Comparison of ENCODE assay signal across 8 cellular contexts in genomic region chr6:138986578-138986977, GRCh38. TPM values are rescaled to one million over a fixed set of nuclear protein-coding genes. Genes with fewer than 3 reads are reported as not detected.
DNase-seq lines count a peak whose midpoint lies in the region; ATAC-seq, FAIRE-seq and TF ChIP-seq lines count a peak whose summit lies in the region.

No MANE protein-coding gene starts in this region.

- no peak overlapping the region for H3K4me3 Mint-ChIP-seq in activated T-helper 17 cell treated with anti-CD3 and anti-CD28 coated beads, Interleukin-2, amount 50 U/mL, for 72 hours

- no peaks in the 10 kb centered on the region for H3K9me3 Mint-ChIP-seq in activated T-helper 17 cell treated with anti-CD3 and anti-CD28 coated beads, Interleukin-2, amount 50 U/mL, for 72 hours

- H3K36me3 Mint-ChIP-seq in activated T-helper 17 cell treated with anti-CD3 and anti-CD28 coated beads, Interleukin-2, amount 50 U/mL, for 72 hours (ENCODE audit: low read depth) = peaks cover 14% of the 10 kb centered on the region

- H3K4me1 ChIP-seq in right atrium auricular region (peaks cover 0 to 51% of the 10 kb centered on the region in 2 donors), thoracic aorta (ENCODE audit: control insufficient read depth in 1 of 2, low read depth in 2 of 2) (peaks cover 23 to 32% of the 10 kb centered on the region in 2 donors)

- no peak for TF ChIP-seq CTCF in right atrium auricular region (IDR thresholded peaks at IDR 0.05)
- TF ChIP-seq CTCF in thoracic aorta (IDR thresholded peaks at IDR 0.05) = no peak

- intact Hi-C loops in Right ventricle myocardium superior (cut with DNase I) = loop anchor here (5.0 kb wide), 1 partner anchor 174 kb away; no protein-coding TSS in a partner anchor

- peak overlapping the region; percentile 69 for H3K27ac Mint-ChIP-seq in activated T-helper 17 cell treated with anti-CD3 and anti-CD28 coated beads, Interleukin-2, amount 50 U/mL, for 72 hours

- peak overlapping the region; percentile 87 to 94 for H3K27ac ChIP-seq in right atrium auricular region
- H3K27ac ChIP-seq in thoracic aorta = no peak overlapping the region

- DNase-seq in right atrium auricular region (ENCODE audit: low spot score) (no peak), Right ventricle myocardium superior (no peak), thoracic aorta (ENCODE audit: low spot score) (no peak)
- no peak for DNase-seq in stimulated activated CD4-positive, alpha-beta T cell treated with anti-CD3 and anti-CD28 coated beads, Interleukin-4, amount 100 ng/mL, for 24 hours

- no peaks in the 10 kb centered on the region for H3K36me3 ChIP-seq in right atrium auricular region
- no peaks in the 10 kb centered on the region for H3K36me3 ChIP-seq in thoracic aorta

- FAIRE-seq in islet of Langerhans (lab: Jason Lieb, UNC) = peak; percentile 9

- no peaks in the 10 kb centered on the region for H3K27me3 ChIP-seq in right atrium auricular region
- no peaks in the 10 kb centered on the region for H3K27me3 ChIP-seq in thoracic aorta (replicated peaks; ENCODE audit: insufficient read depth)

- H3K4me3 ChIP-seq in right atrium auricular region (peak overlapping the region; percentile 71 to 87), thoracic aorta (peak overlapping the region; percentile 89)

- H3K27me3 Mint-ChIP-seq in activated T-helper 17 cell treated with anti-CD3 and anti-CD28 coated beads, Interleukin-2, amount 50 U/mL, for 72 hours = no peaks in the 10 kb centered on the region

- peaks cover 3% of the 10 kb centered on the region for H3K4me1 Mint-ChIP-seq in activated T-helper 17 cell treated with anti-CD3 and anti-CD28 coated beads, Interleukin-2, amount 50 U/mL, for 72 hours

- H3K9me3 ChIP-seq in right atrium auricular region (no peaks in the 10 kb centered on the region), thoracic aorta (no peaks in the 10 kb centered on the region)

- ATAC-seq in Right ventricle myocardium superior (ENCODE audit: poor library complexity) = no peak
- peak; percentile 14 for ATAC-seq in activated T-helper 17 cell treated with anti-CD3 and anti-CD28 coated beads, Interleukin-2, amount 50 U/mL, for 72 hours (replicated peaks)
- ATAC-seq in thoracic aorta (ENCODE audit: insufficient number of reproducible peaks, low FRiP score, low read depth) = no peak
- ATAC-seq in HG03159 (IDR thresholded peaks at IDR 0.05; ENCODE audit: unreplicated experiment) = no peak
- no peak for ATAC-seq in HG02884 (IDR thresholded peaks at IDR 0.05; ENCODE audit: unreplicated experiment)

RNA-seq across cellular contexts. Expression of gene REPS1, which starts 1.5 kb away (rescaled TPM):
- 10 to 100 TPM; 29.7 to 35.2 TPM for total RNA-seq in right atrium auricular region
- total RNA-seq in Right ventricle myocardium superior = 31.0 TPM
- 10 to 100 TPM; 51.7 to 52.5 TPM for total RNA-seq in activated T-helper 17 cell treated with anti-CD3 and anti-CD28 coated beads, Interleukin-2, amount 50 U/mL, for 72 hours
- total RNA-seq in thoracic aorta = 10 to 100 TPM; 43.1 to 86.0 TPM

RNA-seq across cellular contexts. Expression of gene ABRACL, which starts 42.0 kb away (rescaled TPM):
- total RNA-seq in right atrium auricular region (10 to 100 TPM in 1 of 2 donors, 1 to 10 TPM in 1; 8.0 to 10.2 TPM), Right ventricle myocardium superior (6.6 TPM), thoracic aorta (10 to 100 TPM; 21.8 to 37.5 TPM)
- total RNA-seq in activated T-helper 17 cell treated with anti-CD3 and anti-CD28 coated beads, Interleukin-2, amount 50 U/mL, for 72 hours = 100 to 1,000 TPM in 1 of 2 donors, 10 to 100 TPM in 1; 94.3 to 186 TPM

Comparison
In these comparisons a context has a peak if more than half of its experiments do, and no peak if none do; other contexts are left out.
1. H3K27ac ChIP-seq: peak in right atrium auricular region (2 of 2); none in thoracic aorta (0 of 2).